In the genomic region with DNA sequence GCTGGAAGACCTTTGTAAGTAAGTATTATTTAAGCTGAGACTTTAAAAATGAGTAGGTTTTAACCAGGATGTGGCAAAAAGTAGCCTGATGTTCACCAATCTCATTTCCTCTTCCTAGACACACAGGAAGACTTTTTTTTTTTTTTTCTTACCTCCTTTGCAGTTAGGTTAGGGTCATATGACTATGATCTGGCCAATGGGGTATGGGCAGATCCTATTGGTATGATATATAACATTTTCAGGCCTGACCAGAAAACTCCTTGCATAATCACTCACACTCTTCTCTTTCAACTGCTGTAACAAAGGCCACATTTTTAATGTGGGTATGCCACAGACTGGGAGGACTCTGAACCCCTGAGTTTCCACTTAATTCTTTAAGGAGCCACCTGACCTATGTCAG, we compare ENCODE assay signal across 11 cellular contexts. TPM values are rescaled to one million over a fixed set of nuclear protein-coding genes. Genes with fewer than 3 reads are reported as not detected.
DNase-seq lines count a peak whose midpoint lies in the region; ATAC-seq and TF ChIP-seq lines count a peak whose summit lies in the region.
"Had no signal": no experiment of that assay in that cellular context is flagged by ENCODE, and none has a peak within 500 bp of the region (broad histone marks: within the 10 kb centered on the region; RNA-seq: fewer than 3 reads in every experiment).

No MANE protein-coding gene starts in this region.

- H3K4me3 ChIP-seq in GM12865 (ENCODE audit: low read depth, low read length) (no peak overlapping the region), OCI-LY3 (ENCODE audit: low read length) (peak overlapping the region; percentile 36), epithelial cell of esophagus (ENCODE audit: low read length) (no peak overlapping the region), heart right ventricle (no peak overlapping the region)

- H2AFZ ChIP-seq in OCI-LY3 (ENCODE audit: low read depth, low read length), result peak overlapping the region; percentile 79

- H3K27ac ChIP-seq in OCI-LY3 (ENCODE audit: low read length) (peak overlapping the region; percentile 69), heart right ventricle (peak overlapping the region in 1 of 10 donors; percentile 63)

- H3K4me1 ChIP-seq in OCI-LY3 (ENCODE audit: low read length) (peaks cover 22% of the 10 kb centered on the region), heart right ventricle (peaks cover 0 to 47% (median 10%) of the 10 kb centered on the region in 9 donors)

- H3K9ac ChIP-seq in OCI-LY3 (ENCODE audit: low read length), result peak overlapping the region; percentile 8; the same call in 1 of the 2 replicates

- intact Hi-C loops in heart right ventricle (cut with DNase I), result loop anchor here in 3 of 10 donors (10.0 kb wide), 3 partner anchors 62 to 158 kb away; no protein-coding TSS in a partner anchor

- DNase-seq in ACHN (peak; percentile 28), GM12865 (ENCODE audit: low read depth) (peak; percentile 83), epithelial cell of esophagus (ENCODE audit: low read depth) (peak; percentile 30), heart right ventricle (no peak), NCI-H748 treated with DMSO at 0.1 percent for 48 hours (lab: John Stamatoyannopoulos, UW) (no peak), NCI-H187 treated with DMSO at 0.1 percent for 48 hours (lab: John Stamatoyannopoulos, UW) (no peak)
- DNase-seq: NCI-H524; nephron progenitor cell; stimulated activated CD8-positive, alpha-beta memory T cell treated with anti-CD3 and anti-CD28 coated beads, Interleukin-4, amount 100 ng/mL, for 48 hours had no signal

- H3K36me3 ChIP-seq in OCI-LY3 (replicated peaks; ENCODE audit: low read depth, low read length), result no peaks in the 10 kb centered on the region
- no peaks in the 10 kb centered on the region for H3K36me3 ChIP-seq in heart right ventricle

- in situ Hi-C loops in ACHN (cut with HindIII; ENCODE audit: low pct_ligation_motif_present, low pct_unique_long_range_greater_than_20kb, low sequenced_read_pairs), result no loop called here

- no peaks in the 10 kb centered on the region for H4K20me1 ChIP-seq in OCI-LY3 (ENCODE audit: insufficient read depth, low read length)

- peak overlapping the region; percentile 50 for H3K4me2 ChIP-seq in OCI-LY3 (ENCODE audit: low read length)

- H3K27me3 ChIP-seq in OCI-LY3 (ENCODE audit: low read depth, low read length), result no peaks in the 10 kb centered on the region
- H3K27me3 ChIP-seq in heart right ventricle, result no peaks in the 10 kb centered on the region

- H3K79me2 ChIP-seq in OCI-LY3 (ENCODE audit: low read length), result peaks cover 17% of the 10 kb centered on the region

- no peak for ATAC-seq in GM21367 (IDR thresholded peaks at IDR 0.05; ENCODE audit: unreplicated experiment)
- ATAC-seq in heart right ventricle, result no peak

- no peaks in the 10 kb centered on the region for H3K9me3 ChIP-seq in OCI-LY3 (ENCODE audit: insufficient read depth, low read length)
- no peaks in the 10 kb centered on the region for H3K9me3 ChIP-seq in heart right ventricle

- TF ChIP-seq CTCF in GM12865 (IDR thresholded peaks at IDR 0.05; ENCODE audit: insufficient read depth, low read depth, low read length, missing control alignments), result no peak
- no peak for TF ChIP-seq CTCF in OCI-LY3 (IDR thresholded peaks at IDR 0.05; ENCODE audit: low read depth, low read length)
- no peak for TF ChIP-seq CTCF in epithelial cell of esophagus (IDR thresholded peaks at IDR 0.05; ENCODE audit: insufficient read depth, low read depth, low read length, missing control alignments)
- no peak for TF ChIP-seq CTCF in heart right ventricle (IDR thresholded peaks at IDR 0.05)

RNA-seq across cellular contexts. Expression of gene RPS6KA5, which starts 2.7 kb away (rescaled TPM):
- total RNA-seq in heart right ventricle, result 10 to 100 TPM in 4 of 10 donors, 1 to 10 TPM in 6; 7.3 to 22.5 (median 9.4) TPM
- under 1 TPM; 0.84 to 0.95 TPM for polyA plus RNA-seq in heart right ventricle

RNA-seq across cellular contexts. Expression of gene DGLUCY, which starts 50.8 kb away (rescaled TPM):
- total RNA-seq in heart right ventricle, result 100 to 1,000 TPM; 124 to 270 (median 208) TPM
- polyA plus RNA-seq in heart right ventricle, result 100 to 1,000 TPM in 1 of 2 donors, 10 to 100 TPM in 1; 43.5 to 184 TPM

Comparison
In these comparisons a context has a peak if more than half of its experiments do, and no peak if none do; other contexts are left out.
1. DNase-seq: peak in ACHN (single experiment), GM12865 (single experiment) and epithelial cell of esophagus (single experiment); none in heart right ventricle (0 of 2), NCI-H748 treated with DMSO at 0.1 percent for 48 hours (single experiment) and NCI-H187 treated with DMSO at 0.1 percent for 48 hours (single experiment).